9 cellular contexts compared by ENCODE assay signal in the genomic region with DNA sequence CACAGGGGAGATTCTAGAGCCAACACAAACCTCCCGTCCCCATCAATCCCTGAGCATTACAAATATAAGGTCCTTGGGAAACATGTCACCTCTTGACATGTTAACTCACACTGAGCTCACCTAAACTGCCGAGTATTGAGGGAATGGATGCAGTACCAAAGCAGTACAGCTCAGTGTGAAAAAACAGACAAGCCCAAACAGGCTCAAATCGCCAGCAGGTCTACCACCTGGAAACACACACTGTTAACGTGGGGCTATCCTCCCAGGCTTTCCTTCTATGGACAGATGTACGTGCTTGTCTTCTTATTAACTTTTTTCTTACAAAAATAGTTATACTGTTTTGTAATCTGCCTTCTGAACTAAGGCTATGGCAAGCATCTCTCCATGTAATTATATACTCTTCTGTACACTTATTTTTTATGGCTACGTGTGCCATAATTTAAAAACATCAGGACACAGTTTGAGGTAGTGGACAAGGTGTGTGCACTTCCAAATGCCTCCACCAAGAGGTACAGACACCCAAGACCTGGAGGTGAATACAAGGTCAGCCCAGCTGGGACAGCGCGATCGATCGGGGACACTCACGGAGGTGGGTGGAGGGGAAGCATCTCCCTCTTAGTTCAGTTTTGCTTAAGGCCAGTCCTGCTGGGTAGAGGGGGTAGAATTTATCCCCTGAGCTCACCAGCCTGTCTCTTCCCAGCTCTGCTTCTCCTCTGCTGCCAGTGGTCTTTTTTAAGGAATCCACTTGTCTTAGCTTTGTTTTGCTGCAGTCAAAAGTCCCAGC.
DNase-seq lines count a peak whose midpoint lies in the region; ATAC-seq, FAIRE-seq and TF ChIP-seq lines count a peak whose summit lies in the region.
"Had no signal": no experiment of that assay in that cellular context is flagged by ENCODE, and none has a peak within 500 bp of the region (broad histone marks: within the 10 kb centered on the region; RNA-seq: fewer than 3 reads in every experiment).

No MANE protein-coding gene starts in this region.

- peak; percentile 34 for TF ChIP-seq CTCF in GM12873 (IDR thresholded peaks at IDR 0.05; ENCODE audit: insufficient read depth, low read depth, low read length, missing control alignments)

- no peaks in the 10 kb centered on the region for H3K27me3 Mint-ChIP-seq in IgD-negative memory B cell
- H3K27me3 Mint-ChIP-seq: naive B cell had no signal

- no peak for DNase-seq in DMS79 (lab: John Stamatoyannopoulos, UW)
- DNase-seq in NCI-H526 treated with DMSO at 0.1 percent for 48 hours (lab: John Stamatoyannopoulos, UW): no peak
- DNase-seq in H54 (ENCODE audit: insufficient read length, low spot score): no peak
- no peak for DNase-seq in stimulated activated CD4-positive, alpha-beta T cell treated with anti-CD3 and anti-CD28 coated beads, Interleukin-4, amount 100 ng/mL, for 4 hours
- DNase-seq: naive B cell had no signal

- peaks cover 20 to 25% (median 21%) of the 10 kb centered on the region in 3 donors for H3K4me1 Mint-ChIP-seq in IgD-negative memory B cell

- peaks cover 0 to 5% (median 0%) of the 10 kb centered on the region in 3 donors for H3K9me3 Mint-ChIP-seq in IgD-negative memory B cell
- H3K9me3 Mint-ChIP-seq: naive B cell had no signal

- H3K4me3 Mint-ChIP-seq in IgD-negative memory B cell: peak overlapping the region in 1 of 4 donors; percentile 76
- H3K4me3 Mint-ChIP-seq: naive B cell had no signal

- peak; percentile 43 for ATAC-seq in GM19328 (IDR thresholded peaks at IDR 0.05; ENCODE audit: unreplicated experiment)
- ATAC-seq in HG02840 (IDR thresholded peaks at IDR 0.05; ENCODE audit: low FRiP score, unreplicated experiment): peak; percentile 33

- no peak for TF ChIP-seq POLR2A in H54 (IDR thresholded peaks at IDR 0.05; ENCODE audit: low read depth, low read length)

- H3K36me3 Mint-ChIP-seq in IgD-negative memory B cell: peaks cover 11% of the 10 kb centered on the region

- no peak for FAIRE-seq in H54 (lab: Jason Lieb, UNC)

- H3K27ac Mint-ChIP-seq in IgD-negative memory B cell: peak overlapping the region in 2 of 3 donors; percentile 18 to 25
